ENCODE assay signal across 20 cellular contexts in the genomic region with DNA sequence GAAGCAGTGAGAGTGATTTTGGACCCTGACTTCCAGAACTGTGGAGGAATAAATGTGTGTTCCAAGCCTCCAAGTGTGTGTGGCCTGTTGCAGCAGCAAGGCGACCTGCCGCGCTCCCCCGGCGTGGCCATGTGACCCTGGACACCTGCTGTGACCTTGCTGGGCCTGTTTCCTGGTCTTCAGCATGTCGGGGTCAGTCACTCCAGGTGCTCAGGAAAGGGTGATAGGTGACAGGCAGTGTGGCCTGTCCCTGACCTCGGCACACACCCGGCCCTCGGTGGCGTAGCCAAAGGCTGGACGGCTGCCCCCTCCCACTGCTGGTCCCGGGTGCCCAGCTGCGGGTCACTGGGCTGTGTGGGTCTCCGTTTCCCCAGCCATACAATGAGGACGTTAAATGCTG. TPM values are rescaled to one million over a fixed set of nuclear protein-coding genes. Genes with fewer than 3 reads are reported as not detected.
A peak's percentile ranks its signal among the peaks of the same experiment; 100 is the strongest.
DNase-seq lines count a peak whose midpoint lies in the region; ATAC-seq and TF ChIP-seq lines count a peak whose summit lies in the region.
"Had no signal": no experiment of that assay in that cellular context is flagged by ENCODE, and none has a peak within 500 bp of the region (broad histone marks: within the 10 kb centered on the region; RNA-seq: fewer than 3 reads in every experiment).

No MANE protein-coding gene starts in this region.

- H3K4me3 ChIP-seq in BLaER1 (no peak overlapping the region), osteoblast (ENCODE audit: insufficient read depth, low read length) (no peak overlapping the region), PC-9 (no peak overlapping the region)

- H2AFZ ChIP-seq in osteoblast (ENCODE audit: low read length) (no peak overlapping the region), PC-9 (no peak overlapping the region)

- H3K4me2 ChIP-seq in BLaER1 (peak overlapping the region; percentile 30; the same call in 1 of the 2 replicates), osteoblast (ENCODE audit: insufficient read depth, low read length) (no peak overlapping the region), PC-9 (no peak overlapping the region)
- H3K4me2 ChIP-seq: KMS-11 had no signal

- intact Hi-C loops in CD14-positive monocyte (cut with micrococcal nuclease) (no loop called here), PC-9 (cut with micrococcal nuclease; ENCODE audit: unreplicated experiment) (no loop called here)

- H3K9me3 ChIP-seq in BLaER1 (no peaks in the 10 kb centered on the region), osteoblast (ENCODE audit: low read depth, low read length) (no peaks in the 10 kb centered on the region), PC-9 (ENCODE audit: insufficient read depth, low read depth) (no peaks in the 10 kb centered on the region)
- H3K9me3 ChIP-seq: Caco-2 had no signal

- H3K27ac ChIP-seq in BLaER1 (no peak overlapping the region), osteoblast (ENCODE audit: low read depth, low read length) (no peak overlapping the region), PC-9 (no peak overlapping the region), foreskin keratinocyte (no peak overlapping the region)
- H3K27ac ChIP-seq: KMS-11 had no signal

- no peaks in the 10 kb centered on the region for H3F3A ChIP-seq in PC-9 (ENCODE audit: insufficient read depth, low read depth)

- POLR2A ChIA-PET in PC-9 (lab: Charles Lee; ENCODE audit: unreplicated experiment) = no interaction called here

- CTCF ChIA-PET in PC-9 (lab: Charles Lee) = no interaction called here

- TF ChIP-seq CTCF in CD14-positive monocyte (IDR thresholded peaks at IDR 0.05) (no peak), chondrocyte (IDR thresholded peaks at IDR 0.05) (no peak), osteoblast (IDR thresholded peaks at IDR 0.05; ENCODE audit: extremely low read depth, low read depth, low read length) (no peak), PC-9 (conservative IDR thresholded peaks at IDR 0.05) (no peak), foreskin keratinocyte (conservative IDR thresholded peaks at IDR 0.05) (no peak)

- no peaks in the 10 kb centered on the region for H3K27me3 ChIP-seq in BLaER1
- no peaks in the 10 kb centered on the region for H3K27me3 ChIP-seq in osteoblast (ENCODE audit: insufficient read depth, low read length)
- H3K27me3 ChIP-seq in PC-9 (ENCODE audit: insufficient read depth, low read depth) = no peaks in the 10 kb centered on the region
- no peaks in the 10 kb centered on the region for H3K27me3 ChIP-seq in foreskin keratinocyte

- H4K20me1 ChIP-seq in BLaER1 (no peaks in the 10 kb centered on the region), osteoblast (ENCODE audit: insufficient read depth, low read length) (no peaks in the 10 kb centered on the region), PC-9 (ENCODE audit: insufficient read depth) (no peaks in the 10 kb centered on the region)

- H3K4me1 ChIP-seq in BLaER1 (peaks cover 46% of the 10 kb centered on the region), osteoblast (ENCODE audit: insufficient read depth, low read length) (no peaks in the 10 kb centered on the region), PC-9 (replicated peaks; ENCODE audit: insufficient read depth) (peaks cover 8% of the 10 kb centered on the region; the same call in 1 of the 2 replicates), foreskin keratinocyte (no peaks in the 10 kb centered on the region)
- H3K4me1 ChIP-seq: Caco-2 had no signal

- H3K9me3 Mint-ChIP-seq in CD14-positive monocyte (peaks cover 0 to 4% (median 0%) of the 10 kb centered on the region in 7 donors), chondrocyte (ENCODE audit: low read depth) (no peaks in the 10 kb centered on the region)
- H3K9me3 Mint-ChIP-seq: CD4-positive, alpha-beta memory T cell; HFFc6 had no signal

- no peak overlapping the region for H3K9ac ChIP-seq in BLaER1
- H3K9ac ChIP-seq: KMS-11 had no signal

- H3K27me3 Mint-ChIP-seq in CD14-positive monocyte (ENCODE audit: low read depth in 3 of 3) = peaks cover 2 to 10% (median 3%) of the 10 kb centered on the region in 3 donors
- H3K27me3 Mint-ChIP-seq in chondrocyte (ENCODE audit: low read depth) = no peaks in the 10 kb centered on the region
- H3K27me3 Mint-ChIP-seq: CD4-positive, alpha-beta memory T cell had no signal

- H3K36me3 Mint-ChIP-seq in CD14-positive monocyte (no peaks in the 10 kb centered on the region), chondrocyte (ENCODE audit: low read depth) (no peaks in the 10 kb centered on the region)
- H3K36me3 Mint-ChIP-seq: CD4-positive, alpha-beta memory T cell had no signal

- H3K4me3 Mint-ChIP-seq in CD14-positive monocyte (no peak overlapping the region), chondrocyte (ENCODE audit: unreplicated experiment) (no peak overlapping the region)
- H3K4me3 Mint-ChIP-seq: CD4-positive, alpha-beta memory T cell; H9; HFFc6 had no signal

- H3K4me1 Mint-ChIP-seq in CD14-positive monocyte = peaks cover 3% of the 10 kb centered on the region
- no peaks in the 10 kb centered on the region for H3K4me1 Mint-ChIP-seq in chondrocyte (ENCODE audit: low read depth)

- H3K79me2 ChIP-seq in osteoblast (ENCODE audit: insufficient read depth, low read length) (no peaks in the 10 kb centered on the region), PC-9 (ENCODE audit: low read depth) (no peaks in the 10 kb centered on the region)

- no peak for ATAC-seq in foreskin keratinocyte
- ATAC-seq: PC-3 had no signal

- DNase-seq in CD14-positive monocyte (ENCODE audit: low spot score) = peak; percentile 23
- peak; percentile 54 for DNase-seq in chondrocyte (ENCODE audit: low spot score)
- DNase-seq in osteoblast (ENCODE audit: insufficient read length, low spot score, missing footprints) = peak; percentile 62
- no peak for DNase-seq in PC-9
- DNase-seq in ureter (ENCODE audit: low spot score) = no peak
- no peak for DNase-seq in foreskin keratinocyte
- DNase-seq: Caco-2; CD4-positive, alpha-beta memory T cell; DMS 273 treated with DMSO at 0.1 percent for 48 hours; DMS79 treated with DMSO at 0.1 percent for 48 hours; H9; HFFc6; MV-4-11; NCI-H1694 treated with DMSO at 0.1 percent for 48 hours; NCI-H446 treated with DMSO at 0.1 percent for 48 hours; NCI-H526 treated with DMSO at 0.1 percent for 48 hours; PC-3; RPMI8226 had no signal

- H3K36me3 ChIP-seq in BLaER1 (no peaks in the 10 kb centered on the region), osteoblast (ENCODE audit: insufficient read depth, low read length) (no peaks in the 10 kb centered on the region), PC-9 (ENCODE audit: low read depth) (no peaks in the 10 kb centered on the region)

- H3K27ac Mint-ChIP-seq in CD14-positive monocyte (no peak overlapping the region), chondrocyte (ENCODE audit: unreplicated experiment) (no peak overlapping the region)
- H3K27ac Mint-ChIP-seq: CD4-positive, alpha-beta memory T cell; HFFc6 had no signal

- BruUV-seq in PC-9 (replicated peaks; lab: Mats Ljungman, UMichigan) = no TSS peak

- H3K9me2 ChIP-seq in PC-9 (ENCODE audit: insufficient read depth) = no peaks in the 10 kb centered on the region

RNA-seq across cellular contexts. Expression of gene ZNF469, which starts 31.8 kb away (rescaled TPM):
- polyA plus RNA-seq in CD14-positive monocyte = under 1 TPM; 0.02 to 0.10 TPM
- 19.0 to 62.8 TPM (median 60.5 TPM) in 3 replicates for total RNA-seq in chondrocyte
- total RNA-seq in osteoblast = 5.3 and 8.3 TPM in 2 replicates
- 9.8 and 16.1 TPM in 2 replicates for total RNA-seq in PC-9 (2021)
- total RNA-seq in ureter = 3.6 TPM
- under 0.01 and 0.03 TPM in 2 replicates for total RNA-seq in foreskin keratinocyte
- 0.01 TPM in 1 of 2 replicates, not detected in the other for polyA plus RNA-seq in foreskin keratinocyte

Comparison
In these comparisons a context has a peak if more than half of its experiments do, and no peak if none do; other contexts are left out.
1. DNase-seq: peak in CD14-positive monocyte (single experiment), chondrocyte (single experiment) and osteoblast (single experiment); none in PC-9 (0 of 2), ureter (single experiment) and foreskin keratinocyte (0 of 2).